ENCODE assay signal across 1 cellular context in the genomic region with DNA sequence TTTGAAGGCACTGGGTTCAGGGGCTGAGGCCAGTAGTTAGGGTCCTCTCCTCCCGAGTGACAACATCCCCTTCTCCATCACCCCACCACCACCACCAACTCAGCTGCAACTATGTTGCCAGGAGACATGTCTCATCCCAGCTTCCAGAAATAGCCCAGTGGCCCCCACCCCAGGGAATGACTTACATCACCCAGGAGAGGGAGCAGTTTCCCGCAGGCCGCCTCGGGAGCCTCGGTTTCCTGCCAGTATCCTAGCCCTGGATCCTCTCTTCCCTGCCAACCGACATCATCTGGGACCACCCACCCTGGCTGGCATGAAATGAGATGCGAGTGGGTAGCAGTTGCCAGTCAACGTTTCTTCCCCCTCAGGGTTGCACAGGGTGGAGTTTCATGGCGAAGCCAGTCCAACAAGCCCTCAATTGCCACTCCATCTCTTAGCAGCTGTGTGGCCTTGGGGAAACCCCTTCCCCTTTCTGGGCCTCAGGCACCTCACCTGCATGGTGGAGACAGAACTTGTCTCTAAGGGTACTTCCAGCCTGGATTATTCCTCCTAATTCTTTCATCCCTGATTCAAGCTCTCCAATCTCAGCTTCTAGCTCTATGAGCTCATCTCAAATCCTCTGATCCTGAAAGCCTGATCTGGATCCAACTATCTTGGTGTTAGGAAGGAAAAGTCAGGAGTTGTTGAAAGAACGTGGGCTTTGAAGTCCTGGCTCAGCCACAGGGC.
TF ChIP-seq lines count a peak whose summit lies in the region.

No MANE protein-coding gene starts in this region.

TF ChIP-seq in HepG2, 621 proteins besides CTCF, POLR2A, EP300 and RAD21 (continued from another document and continues in another):
- TF ChIP-seq, protein P1, sequence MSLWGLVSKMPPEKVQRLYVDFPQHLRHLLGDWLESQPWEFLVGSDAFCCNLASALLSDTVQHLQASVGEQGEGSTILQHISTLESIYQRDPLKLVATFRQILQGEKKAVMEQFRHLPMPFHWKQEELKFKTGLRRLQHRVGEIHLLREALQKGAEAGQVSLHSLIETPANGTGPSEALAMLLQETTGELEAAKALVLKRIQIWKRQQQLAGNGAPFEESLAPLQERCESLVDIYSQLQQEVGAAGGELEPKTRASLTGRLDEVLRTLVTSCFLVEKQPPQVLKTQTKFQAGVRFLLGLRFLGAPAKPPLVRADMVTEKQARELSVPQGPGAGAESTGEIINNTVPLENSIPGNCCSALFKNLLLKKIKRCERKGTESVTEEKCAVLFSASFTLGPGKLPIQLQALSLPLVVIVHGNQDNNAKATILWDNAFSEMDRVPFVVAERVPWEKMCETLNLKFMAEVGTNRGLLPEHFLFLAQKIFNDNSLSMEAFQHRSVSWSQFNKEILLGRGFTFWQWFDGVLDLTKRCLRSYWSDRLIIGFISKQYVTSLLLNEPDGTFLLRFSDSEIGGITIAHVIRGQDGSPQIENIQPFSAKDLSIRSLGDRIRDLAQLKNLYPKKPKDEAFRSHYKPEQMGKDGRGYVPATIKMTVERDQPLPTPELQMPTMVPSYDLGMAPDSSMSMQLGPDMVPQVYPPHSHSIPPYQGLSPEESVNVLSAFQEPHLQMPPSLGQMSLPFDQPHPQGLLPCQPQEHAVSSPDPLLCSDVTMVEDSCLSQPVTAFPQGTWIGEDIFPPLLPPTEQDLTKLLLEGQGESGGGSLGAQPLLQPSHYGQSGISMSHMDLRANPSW (CRISPR knock-in tag; IDR thresholded peaks at IDR 0.05; ENCODE audit: borderline replicate concordance) = no peak
- TF ChIP-seq KMT2A (CRISPR knock-in tag; IDR thresholded peaks at IDR 0.05) (no peak), ZNF282 (IDR thresholded peaks at IDR 0.05; ENCODE audit: partially characterized antibody) (no peak), TMF1 (CRISPR knock-in tag; IDR thresholded peaks at IDR 0.05; ENCODE audit: low read depth) (no peak), ZFP90 (CRISPR knock-in tag; IDR thresholded peaks at IDR 0.05; ENCODE audit: borderline replicate concordance) (0 out of 2 replicates have a peak, but pooled peaks have one; percentile 5), ZNF430 (CRISPR knock-in tag; IDR thresholded peaks at IDR 0.05) (no peak), GPN1 (CRISPR knock-in tag; IDR thresholded peaks at IDR 0.05; ENCODE audit: borderline replicate concordance) (no peak), ZNF543 (CRISPR knock-in tag; IDR thresholded peaks at IDR 0.05) (no peak), RBAK (CRISPR knock-in tag; IDR thresholded peaks at IDR 0.05) (no peak), YEATS2 (CRISPR knock-in tag; IDR thresholded peaks at IDR 0.05; ENCODE audit: borderline replicate concordance) (no peak), ZNF841 (CRISPR knock-in tag; IDR thresholded peaks at IDR 0.05; ENCODE audit: borderline replicate concordance) (no peak), JDP2 (CRISPR knock-in tag; IDR thresholded peaks at IDR 0.05; ENCODE audit: borderline replicate concordance) (no peak), ZNF614 (CRISPR knock-in tag; IDR thresholded peaks at IDR 0.05; ENCODE audit: borderline replicate concordance) (no peak), SP5 (CRISPR knock-in tag; IDR thresholded peaks at IDR 0.05; ENCODE audit: borderline replicate concordance, low read depth) (no peak), ESRRA (CRISPR knock-in tag; IDR thresholded peaks at IDR 0.05; ENCODE audit: low read depth) (no peak), AGO1 (IDR thresholded peaks at IDR 0.05; ENCODE audit: low read depth, low read length, poor library complexity, severe bottlenecking) (peak; percentile 74), ZC3H13 (CRISPR knock-in tag; IDR thresholded peaks at IDR 0.05) (peak; percentile 71; the same call in 1 of the 2 replicates), AHR (CRISPR knock-in tag; IDR thresholded peaks at IDR 0.05) (peak; percentile 38; the same call in 1 of the 2 replicates), ZNF333 (CRISPR knock-in tag; IDR thresholded peaks at IDR 0.05; ENCODE audit: borderline replicate concordance) (no peak), SRF (IDR thresholded peaks at IDR 0.05; ENCODE audit: low read depth, low read length) (0 out of 2 replicates have a peak, but pooled peaks have one; percentile 11), ZNF292 (CRISPR knock-in tag; IDR thresholded peaks at IDR 0.05; ENCODE audit: borderline replicate concordance, low read depth) (no peak), KDM3A (CRISPR knock-in tag; IDR thresholded peaks at IDR 0.05; ENCODE audit: low read depth) (no peak), NKX3-1 (CRISPR knock-in tag; IDR thresholded peaks at IDR 0.05) (no peak), ASH2L (IDR thresholded peaks at IDR 0.05; ENCODE audit: insufficient read length, low read depth, low read length) (no peak), ZNF230 (CRISPR knock-in tag; IDR thresholded peaks at IDR 0.05) (no peak), KAT8 (CRISPR knock-in tag; IDR thresholded peaks at IDR 0.05) (no peak), ARNTL (CRISPR knock-in tag; IDR thresholded peaks at IDR 0.05) (no peak), ZNF484 (CRISPR knock-in tag; IDR thresholded peaks at IDR 0.05; ENCODE audit: borderline replicate concordance, low read depth) (no peak), SMAD9 (CRISPR knock-in tag; IDR thresholded peaks at IDR 0.05) (no peak), FOXM1 (CRISPR knock-in tag; IDR thresholded peaks at IDR 0.05) (no peak), ZFP82 (CRISPR knock-in tag; IDR thresholded peaks at IDR 0.05; ENCODE audit: borderline replicate concordance) (no peak)
- TF ChIP-seq, protein P2, sequence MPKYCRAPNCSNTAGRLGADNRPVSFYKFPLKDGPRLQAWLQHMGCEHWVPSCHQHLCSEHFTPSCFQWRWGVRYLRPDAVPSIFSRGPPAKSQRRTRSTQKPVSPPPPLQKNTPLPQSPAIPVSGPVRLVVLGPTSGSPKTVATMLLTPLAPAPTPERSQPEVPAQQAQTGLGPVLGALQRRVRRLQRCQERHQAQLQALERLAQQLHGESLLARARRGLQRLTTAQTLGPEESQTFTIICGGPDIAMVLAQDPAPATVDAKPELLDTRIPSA (CRISPR knock-in tag; IDR thresholded peaks at IDR 0.05; ENCODE audit: borderline replicate concordance) = no peak
- TF ChIP-seq, protein P3, sequence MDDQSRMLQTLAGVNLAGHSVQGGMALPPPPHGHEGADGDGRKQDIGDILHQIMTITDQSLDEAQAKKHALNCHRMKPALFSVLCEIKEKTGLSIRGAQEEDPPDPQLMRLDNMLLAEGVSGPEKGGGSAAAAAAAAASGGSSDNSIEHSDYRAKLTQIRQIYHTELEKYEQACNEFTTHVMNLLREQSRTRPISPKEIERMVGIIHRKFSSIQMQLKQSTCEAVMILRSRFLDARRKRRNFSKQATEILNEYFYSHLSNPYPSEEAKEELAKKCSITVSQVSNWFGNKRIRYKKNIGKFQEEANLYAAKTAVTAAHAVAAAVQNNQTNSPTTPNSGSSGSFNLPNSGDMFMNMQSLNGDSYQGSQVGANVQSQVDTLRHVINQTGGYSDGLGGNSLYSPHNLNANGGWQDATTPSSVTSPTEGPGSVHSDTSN (CRISPR knock-in tag; IDR thresholded peaks at IDR 0.05; ENCODE audit: borderline replicate concordance) = no peak
- TF ChIP-seq, protein P4, sequence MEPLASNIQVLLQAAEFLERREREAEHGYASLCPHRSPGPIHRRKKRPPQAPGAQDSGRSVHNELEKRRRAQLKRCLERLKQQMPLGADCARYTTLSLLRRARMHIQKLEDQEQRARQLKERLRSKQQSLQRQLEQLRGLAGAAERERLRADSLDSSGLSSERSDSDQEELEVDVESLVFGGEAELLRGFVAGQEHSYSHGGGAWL (CRISPR knock-in tag; IDR thresholded peaks at IDR 0.05) = peak; percentile 41; the same call in 1 of the 2 replicates
- TF ChIP-seq, protein P5, sequence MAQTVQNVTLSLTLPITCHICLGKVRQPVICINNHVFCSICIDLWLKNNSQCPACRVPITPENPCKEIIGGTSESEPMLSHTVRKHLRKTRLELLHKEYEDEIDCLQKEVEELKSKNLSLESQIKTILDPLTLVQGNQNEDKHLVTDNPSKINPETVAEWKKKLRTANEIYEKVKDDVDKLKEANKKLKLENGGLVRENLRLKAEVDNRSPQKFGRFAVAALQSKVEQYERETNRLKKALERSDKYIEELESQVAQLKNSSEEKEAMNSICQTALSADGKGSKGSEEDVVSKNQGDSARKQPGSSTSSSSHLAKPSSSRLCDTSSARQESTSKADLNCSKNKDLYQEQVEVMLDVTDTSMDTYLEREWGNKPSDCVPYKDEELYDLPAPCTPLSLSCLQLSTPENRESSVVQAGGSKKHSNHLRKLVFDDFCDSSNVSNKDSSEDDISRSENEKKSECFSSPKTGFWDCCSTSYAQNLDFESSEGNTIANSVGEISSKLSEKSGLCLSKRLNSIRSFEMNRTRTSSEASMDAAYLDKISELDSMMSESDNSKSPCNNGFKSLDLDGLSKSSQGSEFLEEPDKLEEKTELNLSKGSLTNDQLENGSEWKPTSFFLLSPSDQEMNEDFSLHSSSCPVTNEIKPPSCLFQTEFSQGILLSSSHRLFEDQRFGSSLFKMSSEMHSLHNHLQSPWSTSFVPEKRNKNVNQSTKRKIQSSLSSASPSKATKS (CRISPR knock-in tag; IDR thresholded peaks at IDR 0.05) = peak; percentile 17; the same call in 1 of the 2 replicates
- TF ChIP-seq, protein P6, sequence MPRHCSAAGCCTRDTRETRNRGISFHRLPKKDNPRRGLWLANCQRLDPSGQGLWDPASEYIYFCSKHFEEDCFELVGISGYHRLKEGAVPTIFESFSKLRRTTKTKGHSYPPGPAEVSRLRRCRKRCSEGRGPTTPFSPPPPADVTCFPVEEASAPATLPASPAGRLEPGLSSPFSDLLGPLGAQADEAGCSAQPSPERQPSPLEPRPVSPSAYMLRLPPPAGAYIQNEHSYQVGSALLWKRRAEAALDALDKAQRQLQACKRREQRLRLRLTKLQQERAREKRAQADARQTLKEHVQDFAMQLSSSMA (CRISPR knock-in tag; IDR thresholded peaks at IDR 0.05) = no peak
- TF ChIP-seq, protein P7, sequence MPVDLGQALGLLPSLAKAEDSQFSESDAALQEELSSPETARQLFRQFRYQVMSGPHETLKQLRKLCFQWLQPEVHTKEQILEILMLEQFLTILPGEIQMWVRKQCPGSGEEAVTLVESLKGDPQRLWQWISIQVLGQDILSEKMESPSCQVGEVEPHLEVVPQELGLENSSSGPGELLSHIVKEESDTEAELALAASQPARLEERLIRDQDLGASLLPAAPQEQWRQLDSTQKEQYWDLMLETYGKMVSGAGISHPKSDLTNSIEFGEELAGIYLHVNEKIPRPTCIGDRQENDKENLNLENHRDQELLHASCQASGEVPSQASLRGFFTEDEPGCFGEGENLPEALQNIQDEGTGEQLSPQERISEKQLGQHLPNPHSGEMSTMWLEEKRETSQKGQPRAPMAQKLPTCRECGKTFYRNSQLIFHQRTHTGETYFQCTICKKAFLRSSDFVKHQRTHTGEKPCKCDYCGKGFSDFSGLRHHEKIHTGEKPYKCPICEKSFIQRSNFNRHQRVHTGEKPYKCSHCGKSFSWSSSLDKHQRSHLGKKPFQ (CRISPR knock-in tag; IDR thresholded peaks at IDR 0.05; ENCODE audit: insufficient replicate concordance) = no peak
- TF ChIP-seq, protein P8, sequence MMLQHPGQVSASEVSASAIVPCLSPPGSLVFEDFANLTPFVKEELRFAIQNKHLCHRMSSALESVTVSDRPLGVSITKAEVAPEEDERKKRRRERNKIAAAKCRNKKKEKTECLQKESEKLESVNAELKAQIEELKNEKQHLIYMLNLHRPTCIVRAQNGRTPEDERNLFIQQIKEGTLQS (CRISPR knock-in tag; IDR thresholded peaks at IDR 0.05) = no peak
- TF ChIP-seq, protein P9, sequence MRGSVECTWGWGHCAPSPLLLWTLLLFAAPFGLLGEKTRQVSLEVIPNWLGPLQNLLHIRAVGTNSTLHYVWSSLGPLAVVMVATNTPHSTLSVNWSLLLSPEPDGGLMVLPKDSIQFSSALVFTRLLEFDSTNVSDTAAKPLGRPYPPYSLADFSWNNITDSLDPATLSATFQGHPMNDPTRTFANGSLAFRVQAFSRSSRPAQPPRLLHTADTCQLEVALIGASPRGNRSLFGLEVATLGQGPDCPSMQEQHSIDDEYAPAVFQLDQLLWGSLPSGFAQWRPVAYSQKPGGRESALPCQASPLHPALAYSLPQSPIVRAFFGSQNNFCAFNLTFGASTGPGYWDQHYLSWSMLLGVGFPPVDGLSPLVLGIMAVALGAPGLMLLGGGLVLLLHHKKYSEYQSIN (CRISPR knock-in tag; IDR thresholded peaks at IDR 0.05; ENCODE audit: borderline replicate concordance) = no peak
- TF ChIP-seq, protein P10, sequence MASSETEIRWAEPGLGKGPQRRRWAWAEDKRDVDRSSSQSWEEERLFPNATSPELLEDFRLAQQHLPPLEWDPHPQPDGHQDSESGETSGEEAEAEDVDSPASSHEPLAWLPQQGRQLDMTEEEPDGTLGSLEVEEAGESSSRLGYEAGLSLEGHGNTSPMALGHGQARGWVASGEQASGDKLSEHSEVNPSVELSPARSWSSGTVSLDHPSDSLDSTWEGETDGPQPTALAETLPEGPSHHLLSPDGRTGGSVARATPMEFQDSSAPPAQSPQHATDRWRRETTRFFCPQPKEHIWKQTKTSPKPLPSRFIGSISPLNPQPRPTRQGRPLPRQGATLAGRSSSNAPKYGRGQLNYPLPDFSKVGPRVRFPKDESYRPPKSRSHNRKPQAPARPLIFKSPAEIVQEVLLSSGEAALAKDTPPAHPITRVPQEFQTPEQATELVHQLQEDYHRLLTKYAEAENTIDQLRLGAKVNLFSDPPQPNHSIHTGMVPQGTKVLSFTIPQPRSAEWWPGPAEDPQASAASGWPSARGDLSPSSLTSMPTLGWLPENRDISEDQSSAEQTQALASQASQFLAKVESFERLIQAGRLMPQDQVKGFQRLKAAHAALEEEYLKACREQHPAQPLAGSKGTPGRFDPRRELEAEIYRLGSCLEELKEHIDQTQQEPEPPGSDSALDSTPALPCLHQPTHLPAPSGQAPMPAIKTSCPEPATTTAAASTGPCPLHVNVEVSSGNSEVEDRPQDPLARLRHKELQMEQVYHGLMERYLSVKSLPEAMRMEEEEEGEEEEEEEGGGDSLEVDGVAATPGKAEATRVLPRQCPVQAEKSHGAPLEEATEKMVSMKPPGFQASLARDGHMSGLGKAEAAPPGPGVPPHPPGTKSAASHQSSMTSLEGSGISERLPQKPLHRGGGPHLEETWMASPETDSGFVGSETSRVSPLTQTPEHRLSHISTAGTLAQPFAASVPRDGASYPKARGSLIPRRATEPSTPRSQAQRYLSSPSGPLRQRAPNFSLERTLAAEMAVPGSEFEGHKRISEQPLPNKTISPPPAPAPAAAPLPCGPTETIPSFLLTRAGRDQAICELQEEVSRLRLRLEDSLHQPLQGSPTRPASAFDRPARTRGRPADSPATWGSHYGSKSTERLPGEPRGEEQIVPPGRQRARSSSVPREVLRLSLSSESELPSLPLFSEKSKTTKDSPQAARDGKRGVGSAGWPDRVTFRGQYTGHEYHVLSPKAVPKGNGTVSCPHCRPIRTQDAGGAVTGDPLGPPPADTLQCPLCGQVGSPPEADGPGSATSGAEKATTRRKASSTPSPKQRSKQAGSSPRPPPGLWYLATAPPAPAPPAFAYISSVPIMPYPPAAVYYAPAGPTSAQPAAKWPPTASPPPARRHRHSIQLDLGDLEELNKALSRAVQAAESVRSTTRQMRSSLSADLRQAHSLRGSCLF (CRISPR knock-in tag; IDR thresholded peaks at IDR 0.05; ENCODE audit: borderline replicate concordance) = no peak
